ENCODE assay signal across 16 cellular contexts in the genomic region with DNA sequence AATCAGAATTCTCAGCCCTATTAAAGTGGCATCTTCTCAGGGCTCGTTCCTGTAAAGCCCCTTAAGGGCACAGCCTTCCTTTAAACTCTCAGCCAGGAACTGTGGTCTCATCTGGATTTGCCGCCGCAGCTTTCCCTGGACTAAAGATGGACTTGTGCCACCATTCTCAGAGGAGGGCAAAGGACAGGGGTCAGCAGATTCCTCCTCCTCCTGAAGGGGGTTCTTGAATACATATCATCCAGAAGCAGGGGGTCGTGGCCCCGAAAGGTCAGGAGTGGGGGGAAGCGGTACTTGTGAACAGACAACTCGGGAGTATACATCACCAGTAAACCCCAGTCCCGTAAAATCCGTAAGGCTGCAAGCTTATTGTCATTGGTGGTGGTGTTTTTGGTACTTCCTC.
DNase-seq lines count a peak whose midpoint lies in the region; ATAC-seq and TF ChIP-seq lines count a peak whose summit lies in the region.
"Had no signal": no experiment of that assay in that cellular context is flagged by ENCODE, and none has a peak within 500 bp of the region (broad histone marks: within the 10 kb centered on the region; RNA-seq: fewer than 3 reads in every experiment).

No MANE protein-coding gene starts in this region.

- peaks cover 79% of the 10 kb centered on the region for H3K79me2 ChIP-seq in DND-41 (ENCODE audit: insufficient read depth, low read length)

- no peak overlapping the region for H3K9ac ChIP-seq in DND-41 (ENCODE audit: low read depth, low read length)

- peaks cover 11% of the 10 kb centered on the region for H3K9me3 Mint-ChIP-seq in activated CD4-positive, alpha-beta T cell treated with anti-CD3 and anti-CD28 coated beads, Interleukin-2, amount 10 ng/mL, durations not matched to agents 24 days and 14 days
- H3K9me3 Mint-ChIP-seq in neural crest cell (peaks cover 3% of the 10 kb centered on the region), natural killer cell (no peaks in the 10 kb centered on the region)

- H3K4me1 Mint-ChIP-seq in activated CD4-positive, alpha-beta T cell treated with anti-CD3 and anti-CD28 coated beads, Interleukin-2, amount 10 ng/mL, durations not matched to agents 24 days and 14 days, result peaks cover 60% of the 10 kb centered on the region
- H3K4me1 Mint-ChIP-seq in T-helper 17 cell (peaks cover 31% of the 10 kb centered on the region), neural crest cell (peaks cover 57% of the 10 kb centered on the region), natural killer cell (peaks cover 39 to 53% of the 10 kb centered on the region in 2 donors)

- H3K27ac ChIP-seq in DND-41 (ENCODE audit: low read length) (peak overlapping the region; percentile 43; the same call in 1 of the 2 replicates), lower lobe of right lung (no peak overlapping the region)

- peaks cover 11% of the 10 kb centered on the region; the same call in 1 of the 2 replicates for H4K20me1 ChIP-seq in DND-41 (ENCODE audit: insufficient read depth, low read length)

- no peaks in the 10 kb centered on the region for H3K27me3 Mint-ChIP-seq in activated CD4-positive, alpha-beta T cell treated with anti-CD3 and anti-CD28 coated beads, Interleukin-2, amount 10 ng/mL, durations not matched to agents 24 days and 14 days
- no peaks in the 10 kb centered on the region for H3K27me3 Mint-ChIP-seq in T-helper 17 cell
- no peaks in the 10 kb centered on the region for H3K27me3 Mint-ChIP-seq in neural crest cell (ENCODE audit: low read depth)
- no peaks in the 10 kb centered on the region for H3K27me3 Mint-ChIP-seq in natural killer cell (ENCODE audit: low read depth in 2 of 2)
- H3K27me3 Mint-ChIP-seq: CD4-positive, alpha-beta memory T cell had no signal

- TF ChIP-seq CTCF in DND-41 (IDR thresholded peaks at IDR 0.05; ENCODE audit: borderline replicate concordance, extremely low read depth, low read length, poor library complexity, severe bottlenecking) (no peak), neural crest cell (conservative IDR thresholded peaks at IDR 0.05) (no peak), natural killer cell (IDR thresholded peaks at IDR 0.05) (no peak), lower lobe of right lung (IDR thresholded peaks at IDR 0.05) (no peak)

- H3K36me3 ChIP-seq in DND-41 (ENCODE audit: insufficient read depth, low read length), result no peaks in the 10 kb centered on the region
- H3K36me3 ChIP-seq in lower lobe of right lung, result no peaks in the 10 kb centered on the region

- no peak for DNase-seq in activated CD4-positive, alpha-beta T cell treated with anti-CD3 and anti-CD28 coated beads, Interleukin-2, amount 10 ng/mL, durations not matched to agents 24 days and 14 days
- no peak for DNase-seq in activated CD4-positive, alpha-beta T cell treated with anti-CD3 and anti-CD28 coated beads, Interleukin-2, amount 50 U/mL, for 4 hours
- DNase-seq in DND-41 (no peak), T-helper 17 cell (no peak), neural crest cell (ENCODE audit: low read depth, low spot score) (no peak), natural killer cell (no peak), lower lobe of right lung (no peak)
- DNase-seq: CD4-positive, alpha-beta memory T cell; DMS79; H7; Karpas-422; MG63; NCI-H1092 treated with DMSO at 0.1 percent for 48 hours; NCI-H2081 treated with DMSO at 0.1 percent for 48 hours; NCI-H524 had no signal

- H3K4me2 ChIP-seq in DND-41 (ENCODE audit: insufficient read depth, low read length), result no peak overlapping the region

- intact Hi-C loops in activated CD4-positive, alpha-beta T cell treated with anti-CD3 and anti-CD28 coated beads, Interleukin-2, amount 10 ng/mL, durations not matched to agents 24 days and 14 days (cut with micrococcal nuclease), result no loop called here
- intact Hi-C loops in natural killer cell (cut with micrococcal nuclease) (no loop called here), lower lobe of right lung (cut with DNase I) (no loop called here)

- H3K4me3 ChIP-seq in DND-41 (ENCODE audit: low read depth in 1 of 2, low read length in 2 of 2) (no peak overlapping the region), lower lobe of right lung (no peak overlapping the region)
- H3K4me3 ChIP-seq: MG63 had no signal

- H3K27ac Mint-ChIP-seq in activated CD4-positive, alpha-beta T cell treated with anti-CD3 and anti-CD28 coated beads, Interleukin-2, amount 10 ng/mL, durations not matched to agents 24 days and 14 days, result peak overlapping the region; percentile 23
- peak overlapping the region; percentile 14 for H3K27ac Mint-ChIP-seq in T-helper 17 cell
- peak overlapping the region; percentile 95 for H3K27ac Mint-ChIP-seq in neural crest cell (ENCODE audit: unreplicated experiment)
- H3K27ac Mint-ChIP-seq in natural killer cell, result peak overlapping the region in 1 of 2 donors; percentile 2

- no peak overlapping the region for H3K4me3 Mint-ChIP-seq in activated CD4-positive, alpha-beta T cell treated with anti-CD3 and anti-CD28 coated beads, Interleukin-2, amount 10 ng/mL, durations not matched to agents 24 days and 14 days
- H3K4me3 Mint-ChIP-seq in T-helper 17 cell (no peak overlapping the region), neural crest cell (no peak overlapping the region), natural killer cell (no peak overlapping the region)
- H3K4me3 Mint-ChIP-seq: CD4-positive, alpha-beta memory T cell had no signal

- H3K9me3 ChIP-seq in DND-41 (ENCODE audit: insufficient read depth, low read length, severe bottlenecking), result no peaks in the 10 kb centered on the region
- H3K9me3 ChIP-seq in T-helper 17 cell (ENCODE audit: control insufficient read depth, low read length, poor library complexity, severe bottlenecking), result no peaks in the 10 kb centered on the region
- no peaks in the 10 kb centered on the region for H3K9me3 ChIP-seq in lower lobe of right lung

- H3K4me1 ChIP-seq in DND-41 (ENCODE audit: insufficient read depth, low read length) (peaks cover 34% of the 10 kb centered on the region), lower lobe of right lung (no peaks in the 10 kb centered on the region)

- no peak overlapping the region for H2AFZ ChIP-seq in DND-41 (ENCODE audit: low read depth, low read length)

- no peaks in the 10 kb centered on the region for H3K27me3 ChIP-seq in DND-41 (ENCODE audit: insufficient read depth, low read length, poor library complexity)
- no peaks in the 10 kb centered on the region for H3K27me3 ChIP-seq in lower lobe of right lung (ENCODE audit: low read depth)
- H3K27me3 ChIP-seq: MG63 had no signal

- H3K36me3 Mint-ChIP-seq in activated CD4-positive, alpha-beta T cell treated with anti-CD3 and anti-CD28 coated beads, Interleukin-2, amount 10 ng/mL, durations not matched to agents 24 days and 14 days (ENCODE audit: low read depth), result peaks cover 27% of the 10 kb centered on the region
- H3K36me3 Mint-ChIP-seq in T-helper 17 cell (ENCODE audit: low read depth), result peaks cover 4% of the 10 kb centered on the region
- peaks cover 17% of the 10 kb centered on the region for H3K36me3 Mint-ChIP-seq in neural crest cell (ENCODE audit: low read depth)
- H3K36me3 Mint-ChIP-seq in natural killer cell, result no peaks in the 10 kb centered on the region

- ATAC-seq in DND-41 (ENCODE audit: insufficient read depth, low read depth) (no peak), T-helper 17 cell (no peak), GM19467 (IDR thresholded peaks at IDR 0.05; ENCODE audit: unreplicated experiment) (no peak), natural killer cell (no peak), lower lobe of right lung (no peak)
